ENCODE assay signal across 16 cellular contexts in genomic region chr11:16982809-16983208, GRCh38. TPM values are rescaled to one million over a fixed set of nuclear protein-coding genes. Genes with fewer than 3 reads are reported as not detected.
A peak's percentile ranks its signal among the peaks of the same experiment; 100 is the strongest.
DNase-seq lines count a peak whose midpoint lies in the region; ATAC-seq, FAIRE-seq and TF ChIP-seq lines count a peak whose summit lies in the region.
"Had no signal": no experiment of that assay in that cellular context is flagged by ENCODE, and none has a peak within 500 bp of the region (broad histone marks: within the 10 kb centered on the region; RNA-seq: fewer than 3 reads in every experiment).

No MANE protein-coding gene starts in this region.

- TF ChIP-seq CTCF in 22Rv1 (IDR thresholded peaks at IDR 0.05): no peak
- no peak for TF ChIP-seq CTCF in PC-9 (conservative IDR thresholded peaks at IDR 0.05)
- TF ChIP-seq CTCF in endothelial cell (IDR thresholded peaks at IDR 0.05; ENCODE audit: unreplicated experiment): no peak

- H3K9me3 Mint-ChIP-seq in endothelial cell (ENCODE audit: unreplicated experiment): no peaks in the 10 kb centered on the region
- H3K9me3 Mint-ChIP-seq: activated B cell treated with CpG ODN at 0.5 μM for 24 hours had no signal

- peaks cover 74% of the 10 kb centered on the region for H3K79me2 ChIP-seq in PC-9 (ENCODE audit: low read depth)

- no peak overlapping the region for H3K14ac ChIP-seq in neuronal stem cell (ENCODE audit: low read length)

- peak overlapping the region; percentile 31 for H2AK5ac ChIP-seq in neuronal stem cell (ENCODE audit: low read depth, low read length)

- H2BK15ac ChIP-seq in neuronal stem cell (ENCODE audit: low read length): peak overlapping the region; percentile 8

- no peaks in the 10 kb centered on the region for H3K79me1 ChIP-seq in neuronal stem cell (ENCODE audit: low read depth, low read length)

- H3K9me3 ChIP-seq in PC-9 (ENCODE audit: insufficient read depth, low read depth) (no peaks in the 10 kb centered on the region), neuronal stem cell (replicated peaks in 1 of 2; ENCODE audit: control insufficient read depth in 2 of 2, insufficient read depth in 1 of 2, low read depth in 1 of 2, low read length in 2 of 2) (no peaks in the 10 kb centered on the region)

- peaks cover 97% of the 10 kb centered on the region for H3K4me1 ChIP-seq in PC-9 (replicated peaks; ENCODE audit: insufficient read depth)
- peaks cover 40 to 44% of the 10 kb centered on the region in 2 donors for H3K4me1 ChIP-seq in neuronal stem cell (ENCODE audit: control insufficient read depth in 2 of 2, insufficient read depth in 1 of 2, low read depth in 1 of 2, low read length in 2 of 2)

- H4K8ac ChIP-seq in neuronal stem cell (ENCODE audit: low read depth, low read length): no peak overlapping the region

- peaks cover 4% of the 10 kb centered on the region for H3K36me3 Mint-ChIP-seq in endothelial cell (ENCODE audit: low read depth, unreplicated experiment)

- H3K36me3 ChIP-seq in PC-9 (ENCODE audit: low read depth) (no peaks in the 10 kb centered on the region), neuronal stem cell (replicated peaks in 1 of 2; ENCODE audit: control insufficient read depth in 2 of 2, insufficient read depth in 2 of 2, low read length in 2 of 2) (no peaks in the 10 kb centered on the region)
- H3K36me3 ChIP-seq: brain microvascular endothelial cell had no signal

- ATAC-seq in HG02610 (IDR thresholded peaks at IDR 0.05; ENCODE audit: unreplicated experiment): no peak

- H3K4me1 Mint-ChIP-seq in endothelial cell (ENCODE audit: unreplicated experiment): peaks cover 30% of the 10 kb centered on the region

- CTCF ChIA-PET in PC-9 (lab: Charles Lee): interaction anchor here (0.6 to 0.7 kb wide), 2 partner anchors 31 to 32 kb away, joined by 3 read pairs; no protein-coding TSS in a partner anchor

- POLR2A ChIA-PET in PC-9 (lab: Charles Lee; ENCODE audit: unreplicated experiment): interaction anchor here (0.6 to 0.8 kb wide), 2 partner anchors 30 to 65 kb away, joined by 3 to 5 read pairs; no protein-coding TSS in a partner anchor

- DNase-seq in PC-9: no peak
- no peak for DNase-seq in endothelial cell (ENCODE audit: low spot score)
- DNase-seq in neuronal stem cell (ENCODE audit: low spot score): no peak
- DNase-seq in HTR-8/SVneo (ENCODE audit: insufficient read length, low spot score): no peak
- no peak for DNase-seq in 8988T
- DNase-seq in HT-29 (ENCODE audit: low spot score): no peak
- DNase-seq: activated B cell treated with CpG ODN at 0.5 μM for 24 hours; activated gamma-delta T cell treated with Interleukin-2 at 50 U/mL for 16 hours; brain microvascular endothelial cell; effector CD4-positive, alpha-beta T cell; GDM1; NCI-H1092 treated with DMSO at 0.1 percent for 48 hours; stimulated activated CD4-positive, alpha-beta T cell treated with anti-CD3 and anti-CD28 coated beads, Interleukin-4, amount 100 ng/mL, for 1 hour; stimulated activated CD8-positive, alpha-beta memory T cell treated with anti-CD3 and anti-CD28 coated beads, Interleukin-4, amount 100 ng/mL, for 48 hours had no signal

- intact Hi-C loops in PC-9 (cut with micrococcal nuclease; ENCODE audit: unreplicated experiment): loop anchor here (10.0 kb wide), 1 partner anchor 222 kb away; the partner anchor contains the start of gene PIK3C2A

- no peak overlapping the region for H3K9ac ChIP-seq in neuronal stem cell (ENCODE audit: low read depth, low read length, poor library complexity)

- peaks cover 50% of the 10 kb centered on the region for H3F3A ChIP-seq in PC-9 (ENCODE audit: insufficient read depth, low read depth)

- 0 out of 2 replicates have a peak overlapping the region, but pooled peaks have one; percentile 4 for H3K27ac ChIP-seq in 22Rv1
- peak overlapping the region; percentile 80 for H3K27ac ChIP-seq in PC-9
- no peak overlapping the region for H3K27ac ChIP-seq in neuronal stem cell (replicated peaks; ENCODE audit: low read length)
- H3K27ac ChIP-seq: brain microvascular endothelial cell had no signal

- no peaks in the 10 kb centered on the region for H3K27me3 ChIP-seq in PC-9 (ENCODE audit: insufficient read depth, low read depth)
- H3K27me3 ChIP-seq in neuronal stem cell (ENCODE audit: control insufficient read depth in 3 of 3, insufficient read depth in 3 of 3, low read depth in 1 of 3, low read length in 3 of 3): no peaks in the 10 kb centered on the region
- H3K27me3 ChIP-seq: brain microvascular endothelial cell had no signal

- no peaks in the 10 kb centered on the region for H4K20me1 ChIP-seq in PC-9 (ENCODE audit: insufficient read depth)

- no peak for FAIRE-seq in HTR-8/SVneo (lab: Jason Lieb, UNC)

- peak overlapping the region; percentile 81 for H3K27ac Mint-ChIP-seq in endothelial cell (ENCODE audit: unreplicated experiment)
- H3K27ac Mint-ChIP-seq: activated B cell treated with CpG ODN at 0.5 μM for 24 hours had no signal

- peak overlapping the region; percentile 86 for H4K91ac ChIP-seq in neuronal stem cell (ENCODE audit: low read depth, low read length, poor library complexity)

- H3K9me2 ChIP-seq in PC-9 (ENCODE audit: insufficient read depth): no peaks in the 10 kb centered on the region

- peak overlapping the region; percentile 6 for H2BK120ac ChIP-seq in neuronal stem cell (ENCODE audit: low read depth, low read length)

- H3K18ac ChIP-seq in neuronal stem cell (ENCODE audit: low read length): peak overlapping the region; percentile 9

- no peak overlapping the region for H3K4ac ChIP-seq in neuronal stem cell (ENCODE audit: low read length)

- no peak overlapping the region for H2BK12ac ChIP-seq in neuronal stem cell (ENCODE audit: low read length)

- no TSS peak for BruUV-seq in PC-9 (replicated peaks; lab: Mats Ljungman, UMichigan)

- no CpG with 5 or more reads among the region's 1 CpG for WGBS in neuronal stem cell (ENCODE audit: extremely low coverage in 2 of 2, insufficient read length in 2 of 2, insufficient replicate concordance in 1 of 2), 2 donors

- H2BK5ac ChIP-seq in neuronal stem cell (ENCODE audit: low read length): no peak overlapping the region

- peaks cover 8% of the 10 kb centered on the region for H3K27me3 Mint-ChIP-seq in endothelial cell (ENCODE audit: unreplicated experiment)
- H3K27me3 Mint-ChIP-seq: activated B cell treated with CpG ODN at 0.5 μM for 24 hours had no signal

- H3K4me3 Mint-ChIP-seq in endothelial cell (ENCODE audit: unreplicated experiment): no peak overlapping the region
- H3K4me3 Mint-ChIP-seq: activated B cell treated with CpG ODN at 0.5 μM for 24 hours had no signal

- H3K4me3 ChIP-seq in PC-9 (no peak overlapping the region), neuronal stem cell (ENCODE audit: low read length in 2 of 2) (no peak overlapping the region)

- H3K4me2 ChIP-seq in PC-9 (peak overlapping the region; percentile 70), neuronal stem cell (ENCODE audit: insufficient read depth, low read length, poor library complexity, severe bottlenecking) (no peak overlapping the region)

- H2AFZ ChIP-seq in PC-9: no peak overlapping the region
- no peak overlapping the region for H2AFZ ChIP-seq in neuronal stem cell (ENCODE audit: low read length)

- no peak overlapping the region for H3K23ac ChIP-seq in neuronal stem cell (ENCODE audit: low read depth, low read length, poor library complexity)

RNA-seq across cellular contexts. Expression of gene PLEKHA7, which starts 31.4 kb away (rescaled TPM):
- 26.9 and 28.3 TPM in 2 replicates for total RNA-seq in PC-9 (2021)
- total RNA-seq in endothelial cell (ENCODE audit: unreplicated experiment): 8.2 TPM
- 15.2 TPM for polyA plus RNA-seq in neuronal stem cell (2013, experiment 1 of 2)
- 15.1 TPM for polyA plus RNA-seq in neuronal stem cell (2013, experiment 2 of 2)
- total RNA-seq in HT-29 (2014; rRNA removed; shearing (Covaris generic)): 57.5 and 70.8 TPM in 2 replicates
